ENCODE assay signal across 1 cellular context in genomic region chr5:5360878-5361520, GRCh38.
TF ChIP-seq lines count a peak whose summit lies in the region.

No MANE protein-coding gene starts in this region.

TF ChIP-seq in HepG2, 621 proteins besides CTCF, POLR2A, EP300 and RAD21 (continued from another document and continues in another):
- TF ChIP-seq, protein P1, sequence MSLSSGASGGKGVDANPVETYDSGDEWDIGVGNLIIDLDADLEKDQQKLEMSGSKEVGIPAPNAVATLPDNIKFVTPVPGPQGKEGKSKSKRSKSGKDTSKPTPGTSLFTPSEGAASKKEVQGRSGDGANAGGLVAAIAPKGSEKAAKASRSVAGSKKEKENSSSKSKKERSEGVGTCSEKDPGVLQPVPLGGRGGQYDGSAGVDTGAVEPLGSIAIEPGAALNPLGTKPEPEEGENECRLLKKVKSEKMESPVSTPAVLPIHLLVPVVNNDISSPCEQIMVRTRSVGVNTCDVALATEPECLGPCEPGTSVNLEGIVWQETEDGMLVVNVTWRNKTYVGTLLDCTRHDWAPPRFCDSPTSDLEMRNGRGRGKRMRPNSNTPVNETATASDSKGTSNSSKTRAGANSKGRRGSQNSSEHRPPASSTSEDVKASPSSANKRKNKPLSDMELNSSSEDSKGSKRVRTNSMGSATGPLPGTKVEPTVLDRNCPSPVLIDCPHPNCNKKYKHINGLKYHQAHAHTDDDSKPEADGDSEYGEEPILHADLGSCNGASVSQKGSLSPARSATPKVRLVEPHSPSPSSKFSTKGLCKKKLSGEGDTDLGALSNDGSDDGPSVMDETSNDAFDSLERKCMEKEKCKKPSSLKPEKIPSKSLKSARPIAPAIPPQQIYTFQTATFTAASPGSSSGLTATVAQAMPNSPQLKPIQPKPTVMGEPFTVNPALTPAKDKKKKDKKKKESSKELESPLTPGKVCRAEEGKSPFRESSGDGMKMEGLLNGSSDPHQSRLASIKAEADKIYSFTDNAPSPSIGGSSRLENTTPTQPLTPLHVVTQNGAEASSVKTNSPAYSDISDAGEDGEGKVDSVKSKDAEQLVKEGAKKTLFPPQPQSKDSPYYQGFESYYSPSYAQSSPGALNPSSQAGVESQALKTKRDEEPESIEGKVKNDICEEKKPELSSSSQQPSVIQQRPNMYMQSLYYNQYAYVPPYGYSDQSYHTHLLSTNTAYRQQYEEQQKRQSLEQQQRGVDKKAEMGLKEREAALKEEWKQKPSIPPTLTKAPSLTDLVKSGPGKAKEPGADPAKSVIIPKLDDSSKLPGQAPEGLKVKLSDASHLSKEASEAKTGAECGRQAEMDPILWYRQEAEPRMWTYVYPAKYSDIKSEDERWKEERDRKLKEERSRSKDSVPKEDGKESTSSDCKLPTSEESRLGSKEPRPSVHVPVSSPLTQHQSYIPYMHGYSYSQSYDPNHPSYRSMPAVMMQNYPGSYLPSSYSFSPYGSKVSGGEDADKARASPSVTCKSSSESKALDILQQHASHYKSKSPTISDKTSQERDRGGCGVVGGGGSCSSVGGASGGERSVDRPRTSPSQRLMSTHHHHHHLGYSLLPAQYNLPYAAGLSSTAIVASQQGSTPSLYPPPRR (CRISPR knock-in tag; IDR thresholded peaks at IDR 0.05; ENCODE audit: borderline replicate concordance), result peak; percentile 79; the same call in 1 of the 2 replicates
- TF ChIP-seq ZSCAN5A (CRISPR knock-in tag; IDR thresholded peaks at IDR 0.05; ENCODE audit: borderline replicate concordance) (no peak), KDM5A (IDR thresholded peaks at IDR 0.05; ENCODE audit: borderline replicate concordance, low read length) (no peak), ZKSCAN5 (CRISPR knock-in tag; IDR thresholded peaks at IDR 0.05) (no peak), SMAD9 (CRISPR knock-in tag; IDR thresholded peaks at IDR 0.05) (no peak), ZNF883 (CRISPR knock-in tag; IDR thresholded peaks at IDR 0.05; ENCODE audit: not compliant biosample characterization) (no peak), NFRKB (IDR thresholded peaks at IDR 0.05) (no peak), PHF5A (CRISPR knock-in tag; IDR thresholded peaks at IDR 0.05; ENCODE audit: low read depth, unreplicated experiment) (peak; percentile 39), MAFF (IDR thresholded peaks at IDR 0.05; ENCODE audit: low read depth, low read length) (no peak), FOXP1 (IDR thresholded peaks at IDR 0.05) (no peak), FOXP1 (CRISPR knock-in tag; IDR thresholded peaks at IDR 0.05) (peak; percentile 59), ZNF784 (CRISPR knock-in tag; IDR thresholded peaks at IDR 0.05; ENCODE audit: borderline replicate concordance) (no peak), ZNF546 (CRISPR knock-in tag; conservative IDR thresholded peaks at IDR 0.05) (no peak), KAT7 (CRISPR knock-in tag; IDR thresholded peaks at IDR 0.05; ENCODE audit: borderline replicate concordance) (no peak; the same call in 1 of the 2 replicates), HNRNPLL (IDR thresholded peaks at IDR 0.05; ENCODE audit: low read depth, low read length, poor library complexity, severe bottlenecking) (no peak), ZFYVE20 (CRISPR knock-in tag; IDR thresholded peaks at IDR 0.05; ENCODE audit: borderline replicate concordance, low read depth) (no peak), ZNF512B (CRISPR knock-in tag; IDR thresholded peaks at IDR 0.05; ENCODE audit: borderline replicate concordance) (peak; percentile 79; the same call in 1 of the 2 replicates), YEATS4 (CRISPR knock-in tag; IDR thresholded peaks at IDR 0.05; ENCODE audit: borderline replicate concordance) (peak; percentile 47; the same call in 1 of the 2 replicates), ZNF34 (CRISPR knock-in tag; IDR thresholded peaks at IDR 0.05; ENCODE audit: borderline replicate concordance) (no peak), BRCA1 (CRISPR knock-in tag; IDR thresholded peaks at IDR 0.05) (no peak), STAG1 (CRISPR knock-in tag; IDR thresholded peaks at IDR 0.05) (peak; percentile 24; the same call in 1 of the 2 replicates), SALL1 (CRISPR knock-in tag; IDR thresholded peaks at IDR 0.05) (peak; percentile 91), TCF7 (IDR thresholded peaks at IDR 0.05; ENCODE audit: low read depth) (peak; percentile 68), ZNF674 (CRISPR knock-in tag; IDR thresholded peaks at IDR 0.05; ENCODE audit: low read depth) (no peak), ZBTB38 (CRISPR knock-in tag; IDR thresholded peaks at IDR 0.05) (no peak), GMEB2 (CRISPR knock-in tag; IDR thresholded peaks at IDR 0.05; ENCODE audit: low read depth) (no peak), ZNF296 (CRISPR knock-in tag; conservative IDR thresholded peaks at IDR 0.05) (no peak), ZMYM3 (CRISPR knock-in tag; IDR thresholded peaks at IDR 0.05) (peak; percentile 84), CENPT (CRISPR knock-in tag; IDR thresholded peaks at IDR 0.05; ENCODE audit: low read depth) (no peak), SAFB2 (CRISPR knock-in tag; IDR thresholded peaks at IDR 0.05; ENCODE audit: borderline replicate concordance, low read depth) (no peak; the same call in 1 of the 2 replicates), ZFP36 (IDR thresholded peaks at IDR 0.05; ENCODE audit: borderline replicate concordance, low read depth, low read length, partially characterized antibody) (no peak), EEA1 (CRISPR knock-in tag; IDR thresholded peaks at IDR 0.05; ENCODE audit: borderline replicate concordance) (no peak), DR1 (CRISPR knock-in tag; IDR thresholded peaks at IDR 0.05) (no peak), BORCS8-MEF2B (CRISPR knock-in tag; IDR thresholded peaks at IDR 0.05) (no peak), ATF6 (CRISPR knock-in tag; conservative IDR thresholded peaks at IDR 0.05) (no peak), GATAD1 (CRISPR knock-in tag; IDR thresholded peaks at IDR 0.05) (peak; percentile 33; the same call in 1 of the 2 replicates), ZNF446 (CRISPR knock-in tag; IDR thresholded peaks at IDR 0.05) (no peak), ZBTB39 (CRISPR knock-in tag; IDR thresholded peaks at IDR 0.05) (no peak), ZBTB8A (CRISPR knock-in tag; IDR thresholded peaks at IDR 0.05; ENCODE audit: borderline replicate concordance, low read depth) (no peak), XBP1 (CRISPR knock-in tag; IDR thresholded peaks at IDR 0.05) (no peak), ATF7 (IDR thresholded peaks at IDR 0.05) (no peak), ATF7 (CRISPR knock-in tag; IDR thresholded peaks at IDR 0.05) (no peak), SNAI1 (CRISPR knock-in tag; IDR thresholded peaks at IDR 0.05; ENCODE audit: borderline replicate concordance) (no peak)
- TF ChIP-seq, protein P2, sequence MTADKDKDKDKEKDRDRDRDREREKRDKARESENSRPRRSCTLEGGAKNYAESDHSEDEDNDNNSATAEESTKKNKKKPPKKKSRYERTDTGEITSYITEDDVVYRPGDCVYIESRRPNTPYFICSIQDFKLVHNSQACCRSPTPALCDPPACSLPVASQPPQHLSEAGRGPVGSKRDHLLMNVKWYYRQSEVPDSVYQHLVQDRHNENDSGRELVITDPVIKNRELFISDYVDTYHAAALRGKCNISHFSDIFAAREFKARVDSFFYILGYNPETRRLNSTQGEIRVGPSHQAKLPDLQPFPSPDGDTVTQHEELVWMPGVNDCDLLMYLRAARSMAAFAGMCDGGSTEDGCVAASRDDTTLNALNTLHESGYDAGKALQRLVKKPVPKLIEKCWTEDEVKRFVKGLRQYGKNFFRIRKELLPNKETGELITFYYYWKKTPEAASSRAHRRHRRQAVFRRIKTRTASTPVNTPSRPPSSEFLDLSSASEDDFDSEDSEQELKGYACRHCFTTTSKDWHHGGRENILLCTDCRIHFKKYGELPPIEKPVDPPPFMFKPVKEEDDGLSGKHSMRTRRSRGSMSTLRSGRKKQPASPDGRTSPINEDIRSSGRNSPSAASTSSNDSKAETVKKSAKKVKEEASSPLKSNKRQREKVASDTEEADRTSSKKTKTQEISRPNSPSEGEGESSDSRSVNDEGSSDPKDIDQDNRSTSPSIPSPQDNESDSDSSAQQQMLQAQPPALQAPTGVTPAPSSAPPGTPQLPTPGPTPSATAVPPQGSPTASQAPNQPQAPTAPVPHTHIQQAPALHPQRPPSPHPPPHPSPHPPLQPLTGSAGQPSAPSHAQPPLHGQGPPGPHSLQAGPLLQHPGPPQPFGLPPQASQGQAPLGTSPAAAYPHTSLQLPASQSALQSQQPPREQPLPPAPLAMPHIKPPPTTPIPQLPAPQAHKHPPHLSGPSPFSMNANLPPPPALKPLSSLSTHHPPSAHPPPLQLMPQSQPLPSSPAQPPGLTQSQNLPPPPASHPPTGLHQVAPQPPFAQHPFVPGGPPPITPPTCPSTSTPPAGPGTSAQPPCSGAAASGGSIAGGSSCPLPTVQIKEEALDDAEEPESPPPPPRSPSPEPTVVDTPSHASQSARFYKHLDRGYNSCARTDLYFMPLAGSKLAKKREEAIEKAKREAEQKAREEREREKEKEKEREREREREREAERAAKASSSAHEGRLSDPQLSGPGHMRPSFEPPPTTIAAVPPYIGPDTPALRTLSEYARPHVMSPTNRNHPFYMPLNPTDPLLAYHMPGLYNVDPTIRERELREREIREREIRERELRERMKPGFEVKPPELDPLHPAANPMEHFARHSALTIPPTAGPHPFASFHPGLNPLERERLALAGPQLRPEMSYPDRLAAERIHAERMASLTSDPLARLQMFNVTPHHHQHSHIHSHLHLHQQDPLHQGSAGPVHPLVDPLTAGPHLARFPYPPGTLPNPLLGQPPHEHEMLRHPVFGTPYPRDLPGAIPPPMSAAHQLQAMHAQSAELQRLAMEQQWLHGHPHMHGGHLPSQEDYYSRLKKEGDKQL (CRISPR knock-in tag; IDR thresholded peaks at IDR 0.05; ENCODE audit: low read depth), result no peak
